Comparison of ENCODE assay signal across 20 cellular contexts in the genomic region with DNA sequence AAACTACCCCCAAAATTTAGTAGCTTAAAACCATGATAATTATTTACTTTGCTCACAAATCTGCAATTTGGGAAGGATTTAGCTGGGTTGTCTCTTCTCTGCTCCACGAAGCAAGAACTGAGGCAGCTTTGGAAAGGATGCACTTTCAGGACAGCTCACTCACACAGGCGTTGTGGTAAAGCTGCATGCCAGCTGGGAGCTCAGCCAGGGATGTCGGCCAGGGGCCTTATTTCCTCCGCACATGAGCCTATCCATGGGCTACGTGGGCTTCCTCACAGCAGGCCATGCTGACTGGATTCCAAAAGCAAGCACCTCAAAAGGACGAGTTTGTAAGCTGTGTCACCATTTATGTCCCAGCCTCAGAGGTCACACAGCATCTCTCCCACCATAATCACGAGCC.
"Had no signal": no experiment of that assay in that cellular context is flagged by ENCODE, and none has a peak within 500 bp of the region (broad histone marks: within the 10 kb centered on the region; RNA-seq: fewer than 3 reads in every experiment).

No MANE protein-coding gene starts in this region.

- H3K4me3 ChIP-seq: coronary artery, heart right ventricle, skin epidermis, testis, tibial nerve, upper lobe of right lung, vagina had no signal

- H3K36me3 ChIP-seq: heart right ventricle, neutrophil, tibial nerve, upper lobe of right lung, vagina had no signal

- H3K9me3 ChIP-seq: heart right ventricle, neutrophil, testis, tibial nerve, upper lobe of right lung, vagina had no signal

- DNase-seq: effector CD4-positive, alpha-beta T cell; endodermal cell; foreskin melanocyte; heart right ventricle; islet precursor cell; mammary epithelial cell; naive thymus-derived CD8-positive, alpha-beta T cell; posterior cingulate gyrus; stimulated activated CD4-positive, alpha-beta T cell treated with anti-CD3 and anti-CD28 coated beads, Interleukin-2, amount 100 ng/mL, for 24 hours; stimulated activated CD4-positive, alpha-beta T cell treated with anti-CD3 and anti-CD28 coated beads, Interleukin-4, amount 100 ng/mL, for 4 hours; stimulated activated naive B cell treated with anti-CD40 and anti-IgM and Interleukin-4, amounts not matched to agents 10 μg/mL and 1 μg/mL and 100 μg/mL, for 72 hours; stimulated activated naive CD8-positive, alpha-beta T cell treated with anti-CD3 and anti-CD28 coated beads, Interleukin-15, amount 100 ng/mL, for 72 hours; testis; upper lobe of right lung had no signal

- ATAC-seq: naive thymus-derived CD8-positive, alpha-beta T cell; sciatic nerve; stimulated activated naive B cell treated with anti-CD40 and anti-IgM and Interleukin-4, amounts not matched to agents 10 μg/mL and 1 μg/mL and 100 μg/mL, for 72 hours; stimulated activated naive CD8-positive, alpha-beta T cell treated with anti-CD3 and anti-CD28 coated beads, Interleukin-15, amount 100 ng/mL, for 72 hours; upper lobe of right lung had no signal

- H3K4me1 ChIP-seq: heart right ventricle, testis, tibial nerve, upper lobe of right lung, vagina had no signal

- H3K27me3 ChIP-seq: testis, tibial nerve, upper lobe of right lung, vagina had no signal

- H3K27ac ChIP-seq: coronary artery, heart right ventricle, neutrophil, skin epidermis, testis, tibial nerve, upper lobe of right lung, vagina had no signal
